ENCODE assay signal across 1 cellular context in genomic region chr7:113170591-113170990, GRCh38.
TF ChIP-seq lines count a peak whose summit lies in the region.

No MANE protein-coding gene starts in this region.

TF ChIP-seq in GM23338, 12 proteins besides CTCF, POLR2A, EP300 and RAD21 (continued from another document):
- no peak for TF ChIP-seq ZNF462 (CRISPR knock-in tag; IDR thresholded peaks at IDR 0.05)
- no peak for TF ChIP-seq NANOG (IDR thresholded peaks at IDR 0.05; ENCODE audit: borderline replicate concordance)
- TF ChIP-seq EZH2phosphoT487 (IDR thresholded peaks at IDR 0.05; ENCODE audit: unreplicated experiment), result no peak
- TF ChIP-seq ZNF114 (CRISPR knock-in tag; IDR thresholded peaks at IDR 0.05), result no peak
- TF ChIP-seq ZNF331 (CRISPR knock-in tag; IDR thresholded peaks at IDR 0.05; ENCODE audit: low read depth), result no peak
- TF ChIP-seq POLR2AphosphoS5 (IDR thresholded peaks at IDR 0.05; ENCODE audit: low read depth), result no peak
- TF ChIP-seq CREB1 (CRISPR knock-in tag; IDR thresholded peaks at IDR 0.05; ENCODE audit: low read depth), result no peak
- TF ChIP-seq JUNB (IDR thresholded peaks at IDR 0.05; ENCODE audit: unreplicated experiment), result no peak
- TF ChIP-seq STAT1 (IDR thresholded peaks at IDR 0.05; ENCODE audit: unreplicated experiment), result no peak
- no peak for TF ChIP-seq ETS1 (IDR thresholded peaks at IDR 0.05)
- TF ChIP-seq EZH2 (IDR thresholded peaks at IDR 0.05; ENCODE audit: low read depth, unreplicated experiment), result no peak
TF ChIP-seq in GM23338: peak in this region for 0.
